15 cellular contexts compared by ENCODE assay signal in the genomic region with DNA sequence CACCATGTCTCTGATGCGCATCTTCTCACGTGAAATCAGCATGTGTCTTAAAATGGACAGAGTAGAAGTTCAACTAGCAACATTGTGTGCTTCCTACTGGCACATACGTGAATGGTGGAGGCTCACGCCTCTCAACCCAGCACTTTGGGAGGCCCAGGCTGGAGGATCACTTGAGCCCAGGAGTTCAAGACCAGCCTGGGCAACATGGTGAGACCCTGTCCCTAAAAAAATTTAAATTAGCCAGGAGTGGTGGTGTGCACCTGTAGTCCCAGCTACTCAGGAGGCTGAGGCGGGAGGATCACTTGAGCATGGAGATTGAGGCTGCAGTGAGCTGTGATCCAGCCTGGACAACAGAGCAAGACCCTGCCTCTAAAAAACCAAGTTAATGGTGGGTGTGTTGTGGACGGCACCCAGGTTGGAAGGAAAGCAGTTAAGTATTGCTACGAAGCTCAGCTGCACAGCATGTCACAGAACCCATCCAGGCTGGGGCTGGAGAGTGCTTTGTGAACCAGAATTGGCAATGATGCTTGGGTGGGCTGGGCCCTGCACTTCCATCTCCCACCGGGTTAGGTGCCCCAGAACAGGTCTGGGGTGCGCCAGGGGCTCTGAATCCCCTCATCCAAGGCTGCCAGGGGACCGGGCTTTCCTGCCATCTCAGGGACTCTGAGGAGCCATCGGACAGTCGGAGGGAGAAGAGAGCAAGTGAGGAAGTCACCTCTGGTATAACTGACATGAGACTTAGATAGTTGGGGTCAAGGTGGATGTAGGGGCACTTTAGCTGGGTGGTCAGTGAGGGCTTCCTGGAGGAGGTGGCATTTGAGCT. TPM values are rescaled to one million over a fixed set of nuclear protein-coding genes. Genes with fewer than 3 reads are reported as not detected.
DNase-seq lines count a peak whose midpoint lies in the region; FAIRE-seq and TF ChIP-seq lines count a peak whose summit lies in the region.
"Had no signal": no experiment of that assay in that cellular context is flagged by ENCODE, and none has a peak within 500 bp of the region (broad histone marks: within the 10 kb centered on the region; RNA-seq: fewer than 3 reads in every experiment).

No MANE protein-coding gene starts in this region.

- peak overlapping the region; percentile 41 for H3K4me3 Mint-ChIP-seq in astrocyte (ENCODE audit: unreplicated experiment)

- TF ChIP-seq CTCF in astrocyte (IDR thresholded peaks at IDR 0.05; ENCODE audit: insufficient read depth, low read depth, low read length), result no peak

- H3K4me3 ChIP-seq in ACC112 (ENCODE audit: low read depth, low read length) (no peak overlapping the region), H7 (ENCODE audit: insufficient read depth, low read depth, low read length) (no peak overlapping the region), astrocyte (ENCODE audit: insufficient read depth, low read depth, low read length) (no peak overlapping the region), mesodermal cell (ENCODE audit: extremely low read depth, insufficient read depth, low read length, poor library complexity, severe bottlenecking) (no peak overlapping the region)
- H3K4me3 ChIP-seq: mucosa of descending colon had no signal

- H3K9me3 Mint-ChIP-seq in astrocyte (ENCODE audit: unreplicated experiment), result no peaks in the 10 kb centered on the region

- H3K9ac ChIP-seq in astrocyte (ENCODE audit: low read length), result peak overlapping the region; percentile 37

- no peak for FAIRE-seq in astrocyte (lab: Jason Lieb, UNC)
- FAIRE-seq: H54 had no signal

- H3K27me3 ChIP-seq in ACC112 (ENCODE audit: insufficient read depth, low read length) (peaks cover under 1% of the 10 kb centered on the region; the same call in 1 of the 2 replicates), H7 (ENCODE audit: control insufficient read depth, insufficient read depth, low read length) (no peaks in the 10 kb centered on the region), astrocyte (ENCODE audit: insufficient read depth, low read length) (no peaks in the 10 kb centered on the region)

- H3K27ac Mint-ChIP-seq in astrocyte (ENCODE audit: unreplicated experiment), result peak overlapping the region; percentile 92

- no peaks in the 10 kb centered on the region for H3K36me3 ChIP-seq in ACC112 (ENCODE audit: insufficient read depth, low read length)
- no peaks in the 10 kb centered on the region for H3K36me3 ChIP-seq in H7 (replicated peaks; ENCODE audit: control insufficient read depth, insufficient read depth, low read length)
- H3K36me3 ChIP-seq in astrocyte (ENCODE audit: insufficient read depth, low read length), result no peaks in the 10 kb centered on the region
- no peaks in the 10 kb centered on the region for H3K36me3 ChIP-seq in mesodermal cell (ENCODE audit: control insufficient read depth, insufficient read depth, low read length)

- H3K36me3 Mint-ChIP-seq in astrocyte (ENCODE audit: low read depth, unreplicated experiment), result no peaks in the 10 kb centered on the region

- peaks cover 26% of the 10 kb centered on the region for H3K4me1 Mint-ChIP-seq in astrocyte (ENCODE audit: low read depth, unreplicated experiment)

- H2AFZ ChIP-seq in ACC112 (ENCODE audit: low read length, unreplicated experiment) (no peak overlapping the region), astrocyte (ENCODE audit: low read depth, low read length) (peak overlapping the region; percentile 70)

- WGBS in mesodermal cell (ENCODE audit: insufficient coverage in 2 of 2), 2 experiments, result 94 to 95% methylated on average over 9 to 12 of the region's 12 CpGs

- peaks cover 9% of the 10 kb centered on the region for H3K27me3 Mint-ChIP-seq in astrocyte (ENCODE audit: low read depth, unreplicated experiment)

- H3K4me2 ChIP-seq in astrocyte (ENCODE audit: low read length), result no peak overlapping the region

- H3K79me2 ChIP-seq in ACC112 (ENCODE audit: control insufficient read depth, insufficient read depth, low read length, unreplicated experiment) (no peaks in the 10 kb centered on the region), astrocyte (ENCODE audit: insufficient read depth, low read length) (no peaks in the 10 kb centered on the region)

- peak overlapping the region; percentile 56; the same call in 1 of the 2 replicates for H3K27ac ChIP-seq in ACC112 (ENCODE audit: low read depth, low read length)
- H3K27ac ChIP-seq in astrocyte (ENCODE audit: low read depth, low read length), result no peak overlapping the region
- peak overlapping the region; percentile 83 for H3K27ac ChIP-seq in mesodermal cell (ENCODE audit: low read depth, low read length, severe bottlenecking)

- H3K4me1 ChIP-seq in ACC112 (ENCODE audit: control insufficient read depth, insufficient read depth, low read length, unreplicated experiment) (peaks cover 20% of the 10 kb centered on the region), astrocyte (ENCODE audit: insufficient read depth, low read length) (peaks cover 19% of the 10 kb centered on the region), mesodermal cell (ENCODE audit: control insufficient read depth, insufficient read depth, low read length, poor library complexity, severe bottlenecking) (peaks cover 16% of the 10 kb centered on the region)

- H3K9me3 ChIP-seq in astrocyte (ENCODE audit: insufficient read depth, low read depth, low read length) (no peaks in the 10 kb centered on the region), mesodermal cell (ENCODE audit: control insufficient read depth, low read length) (no peaks in the 10 kb centered on the region)
- H3K9me3 ChIP-seq: mucosa of descending colon had no signal

- H4K20me1 ChIP-seq in astrocyte (ENCODE audit: insufficient read depth, low read length), result no peaks in the 10 kb centered on the region

- peak; percentile 39 for DNase-seq in H7
- DNase-seq in astrocyte (ENCODE audit: low read depth), result no peak
- DNase-seq in DMS153 treated with DMSO at 0.1 percent for 48 hours (lab: John Stamatoyannopoulos, UW; ENCODE audit: unreplicated experiment), result no peak
- no peak for DNase-seq in HK-2 (ENCODE audit: unreplicated experiment)
- DNase-seq in mucosa of gallbladder (ENCODE audit: low spot score), result no peak
- no peak for DNase-seq in superior temporal gyrus (ENCODE audit: extremely low spot score)
- DNase-seq: activated CD8-positive, alpha-beta memory T cell treated with anti-CD3 and anti-CD28 coated beads, Interleukin-2, amount 50 U/mL, for 48 hours; C1 segment of cervical spinal cord; MM.1S; NCI-H2107; NK-92 treated with Interleukin-12 subunit alpha and Interleukin-12 subunit beta, amount 100 ng/mL, for 24 hours had no signal

RNA-seq across cellular contexts. Expression of a gene that starts 33.0 kb away (rescaled TPM):
- 15.7 and 18.8 TPM in 2 replicates for total RNA-seq in H7 (2014; rRNA removed; shearing (Covaris generic))
- total RNA-seq in astrocyte (51.7 and 51.8 TPM in 2 replicates), mucosa of gallbladder (80.7 TPM)
- 36.6 TPM for polyA plus RNA-seq in mesodermal cell (2013, experiment 1 of 2)
- polyA plus RNA-seq in mesodermal cell (2013, experiment 2 of 2), result 28.0 TPM

RNA-seq across cellular contexts. Expression of a gene that starts 33.3 kb away (rescaled TPM):
- 36.1 and 75.7 TPM in 2 replicates for total RNA-seq in H7 (2014; rRNA removed; shearing (Covaris generic))
- 5.6 and 8.4 TPM in 2 replicates for total RNA-seq in astrocyte
- 5.0 TPM for polyA plus RNA-seq in mesodermal cell (2013, experiment 1 of 2)
- polyA plus RNA-seq in mesodermal cell (2013, experiment 2 of 2), result 5.2 TPM
- total RNA-seq in mucosa of gallbladder, result 4.3 TPM
